In the genomic region with DNA sequence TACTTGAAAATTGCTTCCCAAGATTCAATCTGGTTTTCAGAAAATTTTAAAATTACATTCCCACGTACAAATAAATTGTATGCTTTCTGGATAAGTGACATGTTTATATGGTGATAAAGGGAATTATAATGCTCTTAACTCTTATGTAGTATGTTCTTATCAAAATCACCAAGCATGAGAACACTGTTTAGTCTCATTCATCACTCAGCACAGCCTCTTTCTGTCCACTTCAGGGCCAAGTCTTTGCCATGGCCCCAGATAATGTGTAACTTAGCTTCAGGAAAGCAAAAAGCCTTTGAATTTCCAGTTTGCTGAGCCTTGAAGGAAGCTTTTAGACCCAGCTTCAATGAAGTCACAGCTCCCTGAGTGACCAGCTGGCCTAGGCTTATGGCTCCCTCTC, we compare ENCODE assay signal across 9 cellular contexts. TPM values are rescaled to one million over a fixed set of nuclear protein-coding genes. Genes with fewer than 3 reads are reported as not detected.
DNase-seq lines count a peak whose midpoint lies in the region; ATAC-seq and TF ChIP-seq lines count a peak whose summit lies in the region.
"Not testable (repeated sequence)": the region's sequence is repeated elsewhere in the genome, so short reads cannot be mapped to it uniquely, and the experiment has no call there.
"Had no signal": no experiment of that assay in that cellular context is flagged by ENCODE, and none has a peak within 500 bp of the region (broad histone marks: within the 10 kb centered on the region; RNA-seq: fewer than 3 reads in every experiment).

No MANE protein-coding gene starts in this region.

- TF ChIP-seq POLR2A in breast epithelium (IDR thresholded peaks at IDR 0.05); right lobe of liver (IDR thresholded peaks at IDR 0.05); upper lobe of left lung (IDR thresholded peaks at IDR 0.05): not testable (repeated sequence)

- H3K4me1 ChIP-seq in HUES6 (ENCODE audit: control insufficient read depth, insufficient read depth, low read length) (peaks cover 35% of the 10 kb centered on the region), left ventricle myocardium inferior (peaks cover 90% of the 10 kb centered on the region), right lobe of liver (peaks cover 0 to 27% (median 10%) of the 10 kb centered on the region in 4 donors), upper lobe of left lung (peaks cover 29 to 51% (median 44%) of the 10 kb centered on the region in 4 donors)
- H3K4me1 ChIP-seq in breast epithelium; mucosa of stomach (ENCODE audit: control insufficient read depth, insufficient read depth, low read length): not testable (repeated sequence)

- WGBS in right lobe of liver (ENCODE audit: insufficient coverage, low coverage, low lambda C conversion rate, missing lambda C conversion rate): 91% methylated on average over 1 of the region's 1 CpG
- 59 to 83% methylated on average over 1 of the region's 1 CpG for WGBS in upper lobe of left lung, 2 donors

- intact Hi-C loops in breast epithelium (cut with DNase I; ENCODE audit: low total_unique reads): loop anchor here (10.0 kb wide), 1 partner anchor 97 kb away; no protein-coding TSS in a partner anchor
- intact Hi-C loops in Right ventricle myocardium inferior (cut with DNase I); left ventricle myocardium inferior (cut with micrococcal nuclease): not testable (repeated sequence)
- intact Hi-C loops in right lobe of liver (cut with DNase I): loop anchor here in 1 of 2 donors (10.0 kb wide), 1 partner anchor 327 kb away; no protein-coding TSS in a partner anchor

- DNase-seq in breast epithelium (ENCODE audit: low spot score in 2 of 2); Right ventricle myocardium inferior (ENCODE audit: missing footprints); left ventricle myocardium inferior; right lobe of liver; upper lobe of left lung: not testable (repeated sequence)

- H3K4me3 ChIP-seq in HUES6 (ENCODE audit: low read depth, low read length); breast epithelium; left ventricle myocardium inferior; right lobe of liver; mucosa of stomach (ENCODE audit: low read length); upper lobe of left lung: not testable (repeated sequence)

- not testable (repeated sequence) for H3K9me3 ChIP-seq in HUES6 (ENCODE audit: control insufficient read depth, insufficient read depth, low read depth, low read length); breast epithelium; left ventricle myocardium inferior (replicated peaks); right lobe of liver; mucosa of stomach (ENCODE audit: control insufficient read depth, low read length); upper lobe of left lung

- not testable (repeated sequence) for H3K27ac ChIP-seq in HUES6 (ENCODE audit: low read depth, low read length)
- H3K27ac ChIP-seq in breast epithelium (peak overlapping the region; percentile 25 to 64), left ventricle myocardium inferior (replicated peaks) (peak overlapping the region; percentile 88), right lobe of liver (peak overlapping the region; percentile 15 to 73 (median 40)), upper lobe of left lung (peak overlapping the region; percentile 76 to 87 (median 82))

- ATAC-seq in Right ventricle myocardium inferior: peak; percentile 43
- not testable (repeated sequence) for ATAC-seq in right lobe of liver; upper lobe of left lung (ENCODE audit: low FRiP score in 2 of 2)

- not testable (repeated sequence) for TF ChIP-seq EP300 in upper lobe of left lung (IDR thresholded peaks at IDR 0.05)

- peaks cover 27% of the 10 kb centered on the region for H3K36me3 ChIP-seq in HUES6 (ENCODE audit: control insufficient read depth, insufficient read depth, low read length)
- not testable (repeated sequence) for H3K36me3 ChIP-seq in breast epithelium, left ventricle myocardium inferior, right lobe of liver
- H3K36me3 ChIP-seq in mucosa of stomach (ENCODE audit: control insufficient read depth, insufficient read depth, low read length): peaks cover 14% of the 10 kb centered on the region
- peaks cover 0 to 22% (median 8%) of the 10 kb centered on the region in 4 donors for H3K36me3 ChIP-seq in upper lobe of left lung

- H3K27me3 ChIP-seq in HUES6 (ENCODE audit: control insufficient read depth, insufficient read depth, low read length); breast epithelium; left ventricle myocardium inferior (ENCODE audit: low read depth); right lobe of liver; mucosa of stomach (ENCODE audit: control insufficient read depth, insufficient read depth, low read length); upper lobe of left lung: not testable (repeated sequence)

- TF ChIP-seq CTCF in breast epithelium (IDR thresholded peaks at IDR 0.05); left ventricle myocardium inferior (IDR thresholded peaks at IDR 0.05; ENCODE audit: borderline replicate concordance); right lobe of liver (IDR thresholded peaks at IDR 0.05); upper lobe of left lung (IDR thresholded peaks at IDR 0.05): not testable (repeated sequence)

- H3K9ac ChIP-seq in HUES6 (ENCODE audit: low read length) (peak overlapping the region; percentile 46), mucosa of stomach (ENCODE audit: low read length) (peak overlapping the region; percentile 1)

RNA-seq across cellular contexts. Expression of a gene that starts 30.6 kb away (rescaled TPM):
- total RNA-seq in breast epithelium (under 1 TPM in 1 of 3 donors, not detected in 2; 0.15 TPM), Right ventricle myocardium inferior (not detected), left ventricle myocardium inferior (not detected), right lobe of liver (not detected), upper lobe of left lung (not detected)
- total RNA-seq: CD4-positive, alpha-beta T cell; PC-3 had no signal

RNA-seq across cellular contexts. Expression of a gene that starts 45.1 kb away (rescaled TPM):
- total RNA-seq in breast epithelium (not detected), Right ventricle myocardium inferior (not detected), left ventricle myocardium inferior (not detected), right lobe of liver (not detected), upper lobe of left lung (not detected)
- total RNA-seq: CD4-positive, alpha-beta T cell; PC-3 had no signal

RNA-seq across cellular contexts. Expression of a gene that starts 57.8 kb away (rescaled TPM):
- total RNA-seq in breast epithelium: 10 to 100 TPM; 43.2 to 60.6 (median 45.8) TPM
- 19.7 TPM for total RNA-seq in Right ventricle myocardium inferior
- 16.5 TPM for total RNA-seq in left ventricle myocardium inferior
- 10 to 100 TPM in 4 of 6 experiments, 1 to 10 TPM in 2; 7.1 to 16.8 (median 11.5) TPM for total RNA-seq in right lobe of liver
- total RNA-seq in upper lobe of left lung: 100 to 1,000 TPM in 1 of 6 donors, 10 to 100 TPM in 5; 23.7 to 126 (median 29.1) TPM

RNA-seq across cellular contexts. Expression of a gene that starts 58.1 kb away (rescaled TPM):
- total RNA-seq in breast epithelium (10 to 100 TPM; 29.8 to 41.6 (median 37.7) TPM), Right ventricle myocardium inferior (20.2 TPM), left ventricle myocardium inferior (18.8 TPM), right lobe of liver (10 to 100 TPM; 16.9 to 26.1 (median 25.3) TPM), upper lobe of left lung (10 to 100 TPM; 22.3 to 43.2 (median 34.6) TPM)
